ENCODE assay signal across 1 cellular context in the genomic region with DNA sequence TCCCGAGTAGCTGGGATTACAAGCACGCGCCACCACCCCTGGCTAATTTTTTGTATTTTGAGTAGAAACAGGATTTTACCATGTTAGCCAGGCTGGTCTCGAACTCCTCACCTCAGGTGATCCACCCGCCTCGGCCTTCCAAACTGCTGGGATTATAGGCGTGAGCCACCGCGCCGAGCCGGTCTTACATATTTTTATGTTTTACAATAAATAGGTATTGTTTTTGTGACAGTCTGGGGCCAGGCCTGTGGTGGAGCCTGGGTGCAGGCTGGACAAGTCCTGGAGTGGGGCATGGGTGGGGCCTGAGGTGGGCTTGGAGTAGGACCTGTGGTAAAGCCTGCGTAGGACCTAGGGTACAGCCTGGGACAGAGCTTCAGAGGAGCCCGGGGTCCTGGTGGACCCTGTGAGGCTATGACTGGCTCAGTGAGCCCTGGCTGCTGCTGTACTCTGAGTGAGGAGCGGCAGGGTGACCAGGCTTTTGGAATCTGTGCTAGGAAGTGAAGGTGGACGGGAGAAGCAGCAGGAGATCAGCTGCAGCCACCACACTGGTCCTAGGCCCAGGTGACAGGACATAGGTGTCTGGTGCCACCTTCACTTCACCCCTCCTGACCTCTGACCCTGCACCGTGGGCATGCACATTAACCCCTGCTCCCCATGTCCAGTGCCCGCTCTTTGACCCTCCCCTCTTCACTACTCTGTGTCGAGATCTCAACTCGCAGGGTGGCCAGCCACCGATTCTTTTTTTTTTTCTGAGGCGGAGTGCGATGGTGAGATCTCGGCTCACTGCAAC.
A peak's percentile ranks its signal among the peaks of the same experiment; 100 is the strongest.
TF ChIP-seq lines count a peak whose summit lies in the region.

No MANE protein-coding gene starts in this region.

TF ChIP-seq in HepG2, 621 proteins besides CTCF, POLR2A, EP300 and RAD21:
- no peak for TF ChIP-seq PCBP2 (optimal IDR thresholded peaks at IDR 0.05; ENCODE audit: low read depth, low read length, poor library complexity, severe bottlenecking)
- TF ChIP-seq YEATS2 (CRISPR knock-in tag; IDR thresholded peaks at IDR 0.05; ENCODE audit: borderline replicate concordance), result no peak
- no peak for TF ChIP-seq ZNF160 (CRISPR knock-in tag; IDR thresholded peaks at IDR 0.05)
- TF ChIP-seq ZNF460 (CRISPR knock-in tag; IDR thresholded peaks at IDR 0.05; ENCODE audit: borderline replicate concordance), result 0 out of 2 replicates have a peak, but pooled peaks have one; percentile 20
- TF ChIP-seq ZNF790 (CRISPR knock-in tag; IDR thresholded peaks at IDR 0.05; ENCODE audit: borderline replicate concordance), result no peak
- no peak for TF ChIP-seq JARID2 (CRISPR knock-in tag; IDR thresholded peaks at IDR 0.05; ENCODE audit: insufficient replicate concordance)
